Comparison of ENCODE assay signal across 21 cellular contexts in the genomic region with DNA sequence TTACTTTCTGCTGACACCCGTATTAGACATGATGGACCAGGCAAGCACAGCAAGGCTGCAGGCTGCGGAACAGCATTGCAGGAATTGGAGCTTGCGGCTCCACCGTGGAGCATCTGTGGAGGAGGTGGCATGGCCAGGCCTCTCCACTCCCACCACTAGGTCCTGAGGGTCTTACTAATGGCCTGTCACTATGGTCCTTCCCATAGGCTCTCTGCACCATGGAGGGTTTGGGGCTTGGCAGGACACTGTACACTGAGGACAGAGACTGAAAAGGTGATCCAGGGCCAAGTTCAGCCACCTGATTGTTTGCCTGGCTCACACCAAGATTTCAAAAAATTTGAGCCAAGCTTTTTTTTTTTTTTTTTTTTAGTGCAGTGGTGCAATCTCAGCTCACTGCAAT.
"Had no signal": no experiment of that assay in that cellular context is flagged by ENCODE, and none has a peak within 500 bp of the region (broad histone marks: within the 10 kb centered on the region; RNA-seq: fewer than 3 reads in every experiment).

No MANE protein-coding gene starts in this region.

- DNase-seq: activated CD4-positive, alpha-beta memory T cell treated with anti-CD3 and anti-CD28 coated beads, Interleukin-2, amount 10 ng/mL, durations not matched to agents 7 days and 5 days; activated CD4-positive, alpha-beta T cell treated with anti-CD3 and anti-CD28 coated beads for 48 hours; activated CD4-positive, CD25-positive, alpha-beta regulatory T cell; activated naive CD4-positive, alpha-beta T cell treated with anti-CD3 and anti-CD28 coated beads for 36 hours; activated naive CD8-positive, alpha-beta T cell treated with anti-CD3 and anti-CD28 coated beads, Interleukin-2, amount 50 U/mL, for 24 hours; activated T-cell treated with anti-CD3 and anti-CD28 coated beads, Interleukin-2, amount 50 U/mL, for 4 hours; anterior cingulate cortex; colonic mucosa; erythroblast; nephron progenitor cell; right cardiac atrium; small intestine; stimulated activated CD4-positive, alpha-beta T cell treated with anti-CD3 and anti-CD28 coated beads, Interleukin-15, amount 100 ng/mL, for 24 hours; stimulated activated CD4-positive, alpha-beta T cell treated with anti-CD3 and anti-CD28 coated beads, Interleukin-2, amount 100 ng/mL, for 48 hours; T-helper 1 cell; T-helper 9 cell had no signal

- H3K9me3 ChIP-seq: colonic mucosa, suprapubic skin had no signal

- H3K27me3 ChIP-seq: brain microvascular endothelial cell had no signal

- H3K27ac Mint-ChIP-seq: activated CD4-positive, alpha-beta memory T cell treated with anti-CD3 and anti-CD28 coated beads, Interleukin-2, amount 10 ng/mL, durations not matched to agents 7 days and 5 days; activated naive CD4-positive, alpha-beta T cell treated with anti-CD3 and anti-CD28 coated beads for 36 hours; activated naive CD8-positive, alpha-beta T cell treated with anti-CD3 and anti-CD28 coated beads, Interleukin-2, amount 50 U/mL, for 24 hours; nephron progenitor cell; progenitor cell of endocrine pancreas; stimulated activated naive CD8-positive, alpha-beta T cell treated with anti-CD3 and anti-CD28 coated beads, Interleukin-15, Interleukin-2, amounts not matched to agents 100 ng/mL and 50 ng/mL, for 24 hours had no signal

- H3K27ac ChIP-seq: colonic mucosa had no signal

- H3K9me3 Mint-ChIP-seq: activated CD4-positive, alpha-beta memory T cell treated with anti-CD3 and anti-CD28 coated beads, Interleukin-2, amount 10 ng/mL, durations not matched to agents 7 days and 5 days; activated naive CD4-positive, alpha-beta T cell treated with anti-CD3 and anti-CD28 coated beads for 36 hours; activated naive CD8-positive, alpha-beta T cell treated with anti-CD3 and anti-CD28 coated beads, Interleukin-2, amount 50 U/mL, for 24 hours; activated T-cell treated with anti-CD3 and anti-CD28 coated beads, Interleukin-2, amount 50 U/mL, for 4 hours; central memory CD8-positive, alpha-beta T cell; stimulated activated naive CD8-positive, alpha-beta T cell treated with anti-CD3 and anti-CD28 coated beads, Interleukin-15, Interleukin-2, amounts not matched to agents 100 ng/mL and 50 ng/mL, for 24 hours had no signal

- ATAC-seq: activated naive CD8-positive, alpha-beta T cell treated with anti-CD3 and anti-CD28 coated beads, Interleukin-2, amount 50 U/mL, for 24 hours; activated T-cell treated with anti-CD3 and anti-CD28 coated beads, Interleukin-2, amount 50 U/mL, for 4 hours; right cardiac atrium had no signal

- H3K4me1 Mint-ChIP-seq: activated naive CD8-positive, alpha-beta T cell treated with anti-CD3 and anti-CD28 coated beads, Interleukin-2, amount 50 U/mL, for 24 hours; central memory CD8-positive, alpha-beta T cell had no signal

- H3K4me3 ChIP-seq: colonic mucosa, suprapubic skin had no signal

- H3K4me1 ChIP-seq: colonic mucosa had no signal

- H3K36me3 ChIP-seq: brain microvascular endothelial cell, colonic mucosa, suprapubic skin had no signal

- H3K4me3 Mint-ChIP-seq: activated CD4-positive, alpha-beta memory T cell treated with anti-CD3 and anti-CD28 coated beads, Interleukin-2, amount 10 ng/mL, durations not matched to agents 7 days and 5 days; activated naive CD4-positive, alpha-beta T cell treated with anti-CD3 and anti-CD28 coated beads for 36 hours; activated naive CD8-positive, alpha-beta T cell treated with anti-CD3 and anti-CD28 coated beads, Interleukin-2, amount 50 U/mL, for 24 hours; activated T-cell treated with anti-CD3 and anti-CD28 coated beads, Interleukin-2, amount 50 U/mL, for 4 hours; central memory CD8-positive, alpha-beta T cell; nephron progenitor cell; stimulated activated naive CD8-positive, alpha-beta T cell treated with anti-CD3 and anti-CD28 coated beads, Interleukin-15, Interleukin-2, amounts not matched to agents 100 ng/mL and 50 ng/mL, for 24 hours had no signal
